Comparison of ENCODE assay signal across 16 cellular contexts in genomic region chr2:165141601-165142000, GRCh38.
DNase-seq lines count a peak whose midpoint lies in the region; TF ChIP-seq lines count a peak whose summit lies in the region.
"Had no signal": no experiment of that assay in that cellular context is flagged by ENCODE, and none has a peak within 500 bp of the region (broad histone marks: within the 10 kb centered on the region; RNA-seq: fewer than 3 reads in every experiment).

No MANE protein-coding gene starts in this region.

- H3K27ac Mint-ChIP-seq in brain (peak overlapping the region in 2 of 5 experiments; percentile 23 to 71), neural crest cell (ENCODE audit: unreplicated experiment) (no peak overlapping the region)
- H3K27ac Mint-ChIP-seq: activated naive CD4-positive, alpha-beta T cell treated with anti-CD3 and anti-CD28 coated beads, Interleukin-2, amount 50 U/mL, for 24 hours; CD4-positive, alpha-beta memory T cell had no signal

- H3K27me3 Mint-ChIP-seq in brain (no peaks in the 10 kb centered on the region), neural crest cell (ENCODE audit: low read depth) (no peaks in the 10 kb centered on the region)
- H3K27me3 Mint-ChIP-seq: activated naive CD4-positive, alpha-beta T cell treated with anti-CD3 and anti-CD28 coated beads, Interleukin-2, amount 50 U/mL, for 24 hours; CD4-positive, alpha-beta memory T cell; naive B cell had no signal

- TF ChIP-seq CTCF in LNCAP (IDR thresholded peaks at IDR 0.05) (peak; percentile 33; the same call in 1 of the 2 replicates), brain (conservative IDR thresholded peaks at IDR 0.05) (peak; percentile 34 to 38), neural crest cell (conservative IDR thresholded peaks at IDR 0.05) (peak; percentile 51), stomach (IDR thresholded peaks at IDR 0.05) (no peak), tibial artery (IDR thresholded peaks at IDR 0.05) (no peak)

- TF ChIP-seq POLR2A in stomach (IDR thresholded peaks at IDR 0.05): no peak

- H3K4me1 Mint-ChIP-seq in brain (peaks cover 19% of the 10 kb centered on the region), neural crest cell (no peaks in the 10 kb centered on the region)
- H3K4me1 Mint-ChIP-seq: activated naive CD4-positive, alpha-beta T cell treated with anti-CD3 and anti-CD28 coated beads, Interleukin-2, amount 50 U/mL, for 24 hours; CD4-positive, alpha-beta memory T cell had no signal

- intact Hi-C loops in stomach (cut with DNase I; ENCODE audit: low total_unique reads): no loop called here
- intact Hi-C loops in tibial artery (cut with DNase I; ENCODE audit: low total_unique reads): no loop called here

- DNase-seq in EH (ENCODE audit: low read depth) (peak; percentile 9), neural crest cell (ENCODE audit: low read depth, low spot score) (no peak), stomach (no peak), SHP77 treated with DMSO at 0.1 percent for 48 hours (lab: John Stamatoyannopoulos, UW) (no peak), tibial artery (no peak)
- no peak for DNase-seq in stimulated activated naive CD4-positive, alpha-beta T cell (lab: John Stamatoyannopoulos, UW)
- DNase-seq: CD4-positive, alpha-beta memory T cell; naive B cell; NCI-H510A; Right ventricle myocardium superior; sigmoid colon had no signal

- 65 to 85% (median 78%) methylated on average over 1 of the region's 1 CpG for WGBS in stomach, 5 donors

- H3K9me3 Mint-ChIP-seq in brain: no peaks in the 10 kb centered on the region
- no peaks in the 10 kb centered on the region for H3K9me3 Mint-ChIP-seq in neural crest cell
- H3K9me3 Mint-ChIP-seq: activated naive CD4-positive, alpha-beta T cell treated with anti-CD3 and anti-CD28 coated beads, Interleukin-2, amount 50 U/mL, for 24 hours; naive B cell had no signal

- H3K36me3 Mint-ChIP-seq in brain (peaks cover 31% of the 10 kb centered on the region), neural crest cell (ENCODE audit: low read depth) (no peaks in the 10 kb centered on the region)
- H3K36me3 Mint-ChIP-seq: activated naive CD4-positive, alpha-beta T cell treated with anti-CD3 and anti-CD28 coated beads, Interleukin-2, amount 50 U/mL, for 24 hours; CD4-positive, alpha-beta memory T cell had no signal

- H3K4me3 Mint-ChIP-seq in brain: no peak overlapping the region
- no peak overlapping the region for H3K4me3 Mint-ChIP-seq in neural crest cell
- H3K4me3 Mint-ChIP-seq: activated naive CD4-positive, alpha-beta T cell treated with anti-CD3 and anti-CD28 coated beads, Interleukin-2, amount 50 U/mL, for 24 hours; CD4-positive, alpha-beta memory T cell; naive B cell had no signal

- H3K4me1 ChIP-seq in stomach (no peaks in the 10 kb centered on the region), tibial artery (no peaks in the 10 kb centered on the region)
- H3K4me1 ChIP-seq: gastroesophageal sphincter, sigmoid colon had no signal

- no peaks in the 10 kb centered on the region for H3K36me3 ChIP-seq in stomach
- no peaks in the 10 kb centered on the region for H3K36me3 ChIP-seq in tibial artery
- H3K36me3 ChIP-seq: gastroesophageal sphincter, sigmoid colon had no signal

- H3K27me3 ChIP-seq in stomach: no peaks in the 10 kb centered on the region
- no peaks in the 10 kb centered on the region for H3K27me3 ChIP-seq in tibial artery
- H3K27me3 ChIP-seq: gastroesophageal sphincter, sigmoid colon had no signal

- TF ChIP-seq EP300 in stomach (IDR thresholded peaks at IDR 0.05): no peak

- H3K27ac ChIP-seq in stomach (no peak overlapping the region), tibial artery (no peak overlapping the region)
- H3K27ac ChIP-seq: coronary artery, gastroesophageal sphincter, sigmoid colon had no signal

- H3K9me3 ChIP-seq in stomach (no peaks in the 10 kb centered on the region), tibial artery (no peaks in the 10 kb centered on the region)
- H3K9me3 ChIP-seq: gastroesophageal sphincter, sigmoid colon had no signal

- no peak overlapping the region for H3K4me3 ChIP-seq in stomach
- H3K4me3 ChIP-seq in tibial artery: no peak overlapping the region
- H3K4me3 ChIP-seq: coronary artery, gastroesophageal sphincter, sigmoid colon had no signal

Comparison
In these comparisons a context has a peak if more than half of its experiments do, and no peak if none do; other contexts are left out.
1. CTCF ChIP-seq: peak in LNCAP (single experiment), brain (2 of 2) and neural crest cell (single experiment); none in stomach (0 of 7) and tibial artery (0 of 2).